In genomic region chr19:15031675-15032074, GRCh38 we compare ENCODE assay signal across 31 cellular contexts. TPM values are rescaled to one million over a fixed set of nuclear protein-coding genes. Genes with fewer than 3 reads are reported as not detected.
"Had no signal": no experiment of that assay in that cellular context is flagged by ENCODE, and none has a peak within 500 bp of the region (broad histone marks: within the 10 kb centered on the region; RNA-seq: fewer than 3 reads in every experiment).

No MANE protein-coding gene starts in this region.

- DNase-seq: stimulated activated CD4-positive, alpha-beta T cell treated with anti-CD3 and anti-CD28 coated beads, Interleukin-2, amount 100 ng/mL, for 48 hours; stimulated activated CD4-positive, alpha-beta T cell treated with anti-CD3 and anti-CD28 coated beads, Interleukin-4, amount 100 ng/mL, for 1 hour; stimulated activated CD4-positive, alpha-beta T cell treated with anti-CD3 and anti-CD28 coated beads, Interleukin-4, amount 100 ng/mL, for 24 hours; stimulated activated CD4-positive, alpha-beta T cell treated with anti-CD3 and anti-CD28 coated beads, Interleukin-4, amount 100 ng/mL, for 4 hours; stimulated activated CD8-positive, alpha-beta memory T cell treated with anti-CD3 and anti-CD28 coated beads, Interleukin-4, amount 100 ng/mL, for 48 hours; stimulated activated naive B cell treated with anti-CD40 and anti-IgM and Interleukin-4, amounts not matched to agents 10 μg/mL and 1 μg/mL and 100 μg/mL, for 72 hours; stimulated activated naive CD4-positive, alpha-beta T cell; stimulated activated naive CD4-positive, alpha-beta T cell treated with Interleukin-2 at 50 U/mL for 16 hours; stimulated activated naive CD8-positive, alpha-beta T cell treated with anti-CD3 and anti-CD28 coated beads, Interleukin-15, amount 100 ng/mL, for 72 hours; stimulated activated naive CD8-positive, alpha-beta T cell treated with anti-CD3 and anti-CD28 coated beads, Interleukin-15, Interleukin-2, amounts not matched to agents 100 U/mL and 50 U/mL, for 24 hours; stomach; substantia nigra; testis; thyroid gland; tibial artery; transverse colon; trophoblast cell; upper lobe of left lung; upper lobe of right lung; uterus had no signal

- FAIRE-seq: urothelium cell line had no signal

- H3K9me3 ChIP-seq: stomach, suprapubic skin, testis, thoracic aorta, thyroid gland, tibial artery, transverse colon, upper lobe of left lung, upper lobe of right lung, uterus, vagina had no signal

- H3K4me1 ChIP-seq: stomach, testis, thyroid gland, tibial artery, tibial nerve, transverse colon, upper lobe of left lung, upper lobe of right lung, uterus, vagina had no signal

- H3K4me3 ChIP-seq: stomach, suprapubic skin, testis, thoracic aorta, thyroid gland, tibial artery, tibial nerve, transverse colon, upper lobe of left lung, upper lobe of right lung, uterus, vagina had no signal

- H3K27ac ChIP-seq: stomach, suprapubic skin, testis, thoracic aorta, thyroid gland, tibial artery, tibial nerve, transverse colon, upper lobe of left lung, upper lobe of right lung, uterus, vagina had no signal

- H3K27me3 ChIP-seq: testis, thyroid gland, tibial nerve, upper lobe of left lung, uterus, vagina had no signal

- ATAC-seq: stimulated activated effector memory CD8-positive, alpha-beta T cell treated with anti-CD3 and anti-CD28 coated beads, Interleukin-12 subunit alpha, Interleukin-12 subunit beta, amount 100 ng/mL, for 72 hours; stimulated activated memory B cell treated with anti-CD40 and anti-IgM and Interleukin-4, amounts not matched to agents 10 μg/mL and 1 μg/mL and 100 μg/mL, for 72 hours; stimulated activated naive B cell treated with anti-CD40 and anti-IgM and Interleukin-4, amounts not matched to agents 10 μg/mL and 1 μg/mL and 100 μg/mL, for 72 hours; stimulated activated naive CD8-positive, alpha-beta T cell treated with anti-CD3 and anti-CD28 coated beads, Interleukin-15, amount 100 ng/mL, for 72 hours; stimulated activated naive CD8-positive, alpha-beta T cell treated with anti-CD3 and anti-CD28 coated beads, Interleukin-15, Interleukin-2, amounts not matched to agents 100 U/mL and 50 U/mL, for 24 hours; upper lobe of right lung had no signal

- H3K36me3 ChIP-seq: stomach, suprapubic skin, thoracic aorta, thyroid gland, tibial artery, tibial nerve, transverse colon, upper lobe of left lung, upper lobe of right lung, uterus, vagina had no signal

RNA-seq across cellular contexts. Expression of gene CASP14, which starts 17.6 kb away (rescaled TPM):
- total RNA-seq: stomach, subcutaneous adipose tissue, temporal lobe, thyroid gland, tibial nerve, transverse colon, upper lobe of left lung, upper lobe of right lung, urinary bladder, uterus had no signal
- polyA plus RNA-seq: stomach, urinary bladder had no signal

RNA-seq across cellular contexts. Expression of gene OR1I1, which starts 50.3 kb away (rescaled TPM):
- total RNA-seq: stomach, subcutaneous adipose tissue, suprapubic skin, temporal lobe, testis, thoracic aorta, thyroid gland, tibial nerve, transverse colon, upper lobe of left lung, upper lobe of right lung, ureter, urinary bladder, uterus, vagina had no signal
- polyA plus RNA-seq: stomach, urinary bladder had no signal

RNA-seq across cellular contexts. Expression of gene SLC1A6, which starts 52.0 kb away (rescaled TPM):
- total RNA-seq: subcutaneous adipose tissue, thoracic aorta, tibial nerve, transverse colon, upper lobe of left lung, upper lobe of right lung, urinary bladder, vagina had no signal
- polyA plus RNA-seq: stomach, urinary bladder had no signal
